In genomic region chr9:129640871-129641750, GRCh38 we compare ENCODE assay signal across 8 cellular contexts. TPM values are rescaled to one million over a fixed set of nuclear protein-coding genes. Genes with fewer than 3 reads are reported as not detected.
DNase-seq lines count a peak whose midpoint lies in the region; ATAC-seq and TF ChIP-seq lines count a peak whose summit lies in the region.

No MANE protein-coding gene starts in this region.

- H3K27me3 ChIP-seq in MG63 (no peaks in the 10 kb centered on the region), dorsolateral prefrontal cortex (no peaks in the 10 kb centered on the region)

- no peaks in the 10 kb centered on the region for H3K9me3 ChIP-seq in MG63

- ATAC-seq in GM18502 (IDR thresholded peaks at IDR 0.05; ENCODE audit: poor library complexity, unreplicated experiment) = peak; percentile 18
- ATAC-seq in GM19395 (IDR thresholded peaks at IDR 0.05; ENCODE audit: unreplicated experiment) = no peak
- no peak for ATAC-seq in HG03460 (IDR thresholded peaks at IDR 0.05; ENCODE audit: unreplicated experiment)
- no peak for ATAC-seq in GM18861 (IDR thresholded peaks at IDR 0.05; ENCODE audit: unreplicated experiment)

- H3K27ac Mint-ChIP-seq in neural crest cell (ENCODE audit: unreplicated experiment) = no peak overlapping the region

- no peaks in the 10 kb centered on the region for H3K9me3 Mint-ChIP-seq in neural crest cell

- H3K36me3 ChIP-seq in MG63 = peaks cover 27% of the 10 kb centered on the region

- H3K27ac ChIP-seq in dorsolateral prefrontal cortex = peak overlapping the region in 54 of 59 donors; percentile 19 to 96 (median 88)

- H3K27me3 Mint-ChIP-seq in neural crest cell (ENCODE audit: low read depth) = peaks cover 3% of the 10 kb centered on the region

- TF ChIP-seq CTCF in dorsolateral prefrontal cortex (IDR thresholded peaks at IDR 0.05 in 54 of 56, conservative IDR thresholded peaks at IDR 0.05 in 2 of 56; ENCODE audit: low read depth in 1 of 56, partially characterized antibody in 56 of 56) (no peak), neural crest cell (conservative IDR thresholded peaks at IDR 0.05) (no peak)

- H3K4me3 ChIP-seq in MG63 = peak overlapping the region; percentile 74
- H3K4me3 ChIP-seq in dorsolateral prefrontal cortex = peak overlapping the region; percentile 61 to 100 (median 98)

- intact Hi-C loops in dorsolateral prefrontal cortex (cut with DNase I) = no loop called here

- H3K4me3 Mint-ChIP-seq in neural crest cell = peak overlapping the region; percentile 87

- H3K36me3 Mint-ChIP-seq in neural crest cell (ENCODE audit: low read depth) = peaks cover 2% of the 10 kb centered on the region

- DNase-seq in MG63 = no peak
- DNase-seq in dorsolateral prefrontal cortex = no peak
- DNase-seq in neural crest cell (ENCODE audit: low read depth, low spot score) = no peak
- no peak for DNase-seq in activated CD4-positive, CD25-positive, alpha-beta regulatory T cell (lab: John Stamatoyannopoulos, UW)

- peaks cover 16% of the 10 kb centered on the region for H3K4me1 Mint-ChIP-seq in neural crest cell

RNA-seq across cellular contexts. Expression of gene ASB6, which starts 0.8 kb away (rescaled TPM):
- 11.1 and 24.4 TPM in 2 replicates for total RNA-seq in MG63 (2014; rRNA removed; shearing (Covaris generic); ENCODE audit: low replicate concordance)
- 10 to 100 TPM; 20.5 to 43.2 (median 32.5) TPM for total RNA-seq in dorsolateral prefrontal cortex
- 20.9 and 21.9 TPM in 2 replicates for total RNA-seq in neural crest cell

RNA-seq across cellular contexts. Expression of gene NTMT1, which starts 15.1 kb away (rescaled TPM):
- 82.0 and 99.2 TPM in 2 replicates for total RNA-seq in MG63 (2014; rRNA removed; shearing (Covaris generic); ENCODE audit: low replicate concordance)
- total RNA-seq in dorsolateral prefrontal cortex (10 to 100 TPM; 22.2 to 45.4 (median 32.9) TPM), neural crest cell (50.9 and 51.8 TPM in 2 replicates)

RNA-seq across cellular contexts. Expression of gene C9orf50, which starts 20.2 kb away (rescaled TPM):
- total RNA-seq in MG63 (2014; rRNA removed; shearing (Covaris generic); ENCODE audit: low replicate concordance) = not detected in 2 replicates
- total RNA-seq in dorsolateral prefrontal cortex (1 to 10 TPM in 55 of 120 experiments, under 1 TPM in 47, not detected in 18; 0.18 to 3.1 (median 1.0) TPM), neural crest cell (0.26 and 0.27 TPM in 2 replicates)

RNA-seq across cellular contexts. Expression of gene PRRX2, which starts 24.3 kb away (rescaled TPM):
- total RNA-seq in MG63 (2014; rRNA removed; shearing (Covaris generic); ENCODE audit: low replicate concordance) = 20.1 and 38.4 TPM in 2 replicates
- total RNA-seq in dorsolateral prefrontal cortex (1 to 10 TPM in 4 of 120 experiments, under 1 TPM in 37, not detected in 79; 0.33 to 1.6 (median 0.47) TPM), neural crest cell (0.65 and 0.68 TPM in 2 replicates)
